In the genomic region with DNA sequence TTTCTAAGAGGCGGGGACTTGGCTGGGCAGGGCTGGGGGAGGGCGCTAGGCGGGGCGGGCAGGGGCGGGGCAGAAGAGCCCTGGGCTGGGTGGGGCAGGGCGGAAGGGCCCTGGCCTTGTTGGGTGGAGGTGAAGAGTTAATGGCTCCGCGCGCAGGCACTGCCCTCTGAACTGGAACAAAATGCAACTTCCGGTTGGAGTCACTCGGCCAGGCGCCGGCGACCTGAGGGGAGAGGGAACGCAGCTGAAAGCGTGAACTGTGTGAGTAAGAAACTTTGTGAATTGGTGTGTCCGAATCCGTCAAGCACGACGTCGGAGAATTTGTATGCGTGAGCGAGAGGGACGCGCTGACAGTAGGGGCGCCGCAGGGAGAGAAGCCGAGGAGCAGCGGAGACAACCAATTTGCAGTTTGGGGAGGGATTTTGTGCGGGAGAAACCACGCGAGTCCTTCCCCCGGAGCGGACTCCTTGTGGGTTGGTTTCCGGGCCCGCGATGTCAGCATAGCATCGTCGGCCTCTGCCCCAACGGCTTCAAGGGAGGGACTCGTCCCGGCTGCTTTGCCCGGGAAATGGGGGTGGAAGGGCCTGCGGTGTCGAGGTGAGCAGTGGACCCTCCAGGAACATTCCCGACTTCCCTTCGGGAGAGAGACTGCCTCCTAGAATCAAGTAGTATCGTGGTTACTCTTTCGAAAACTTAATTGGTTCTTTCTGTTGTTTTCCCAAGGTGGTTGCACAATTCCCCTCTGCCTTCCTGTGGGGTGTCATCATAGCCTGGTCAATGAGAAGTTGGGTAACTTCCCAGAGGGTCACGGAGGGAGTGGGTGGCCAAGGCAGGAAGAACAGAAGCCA, we compare ENCODE assay signal across 8 cellular contexts. TPM values are rescaled to one million over a fixed set of nuclear protein-coding genes. Genes with fewer than 3 reads are reported as not detected.
DNase-seq lines count a peak whose midpoint lies in the region; TF ChIP-seq lines count a peak whose summit lies in the region.

A gene with protein sequence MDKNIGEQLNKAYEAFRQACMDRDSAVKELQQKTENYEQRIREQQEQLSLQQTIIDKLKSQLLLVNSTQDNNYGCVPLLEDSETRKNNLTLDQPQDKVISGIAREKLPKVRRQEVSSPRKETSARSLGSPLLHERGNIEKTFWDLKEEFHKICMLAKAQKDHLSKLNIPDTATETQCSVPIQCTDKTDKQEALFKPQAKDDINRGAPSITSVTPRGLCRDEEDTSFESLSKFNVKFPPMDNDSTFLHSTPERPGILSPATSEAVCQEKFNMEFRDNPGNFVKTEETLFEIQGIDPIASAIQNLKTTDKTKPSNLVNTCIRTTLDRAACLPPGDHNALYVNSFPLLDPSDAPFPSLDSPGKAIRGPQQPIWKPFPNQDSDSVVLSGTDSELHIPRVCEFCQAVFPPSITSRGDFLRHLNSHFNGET (plus strand): TSS at position 203 of the 848 bp plus-strand sequence. CDS start 19,235 bp downstream, outside the sequence.

- H3K4me3 ChIP-seq in H7 (ENCODE audit: insufficient read depth, low read depth, low read length) (peak within 1 kb of the TSS; percentile 97), fibroblast of villous mesenchyme (ENCODE audit: low read depth, low read length) (peak within 1 kb of the TSS; percentile 99), stomach smooth muscle (ENCODE audit: low read length in 2 of 2) (peak within 1 kb of the TSS; percentile 91 to 97)

- H3K4me1 ChIP-seq in stomach smooth muscle (ENCODE audit: control insufficient read depth, insufficient read depth, low read length), result peaks cover 6% of the 10 kb centered on the region

- H3K9me3 Mint-ChIP-seq in neural crest cell, result no peaks in the 10 kb centered on the region

- peak within 1 kb of the TSS; percentile 99 for H3K4me3 Mint-ChIP-seq in neural crest cell

- H3K4me1 Mint-ChIP-seq in neural crest cell, result peaks cover 34% of the 10 kb centered on the region

- H3K27ac ChIP-seq in stomach smooth muscle (ENCODE audit: low read length), result peak within 1 kb of the TSS; percentile 87

- DNase-seq in ELR (ENCODE audit: low read depth) (peak; percentile 97), H7 (peak; percentile 93), M059J (ENCODE audit: low read depth) (peak; percentile 92), SIG-M5 (lab: John Stamatoyannopoulos, UW) (peak; percentile 82), activated gamma-delta T cell (lab: John Stamatoyannopoulos, UW) (peak; percentile 69), fibroblast of villous mesenchyme (ENCODE audit: low read depth) (peak; percentile 99), neural crest cell (ENCODE audit: low read depth, low spot score) (peak; percentile 77)

- H3K36me3 Mint-ChIP-seq in neural crest cell (ENCODE audit: low read depth), result peaks cover 2% of the 10 kb centered on the region

- H3K27me3 ChIP-seq in H7 (ENCODE audit: control insufficient read depth, insufficient read depth, low read length) (no peaks in the 10 kb centered on the region), stomach smooth muscle (ENCODE audit: control insufficient read depth in 1 of 2, insufficient read depth in 2 of 2, low read length in 2 of 2) (no peaks in the 10 kb centered on the region)

- H3K9ac ChIP-seq in stomach smooth muscle (ENCODE audit: low read length in 2 of 2), result peak within 1 kb of the TSS; percentile 92 to 99

- H3K36me3 ChIP-seq in H7 (replicated peaks; ENCODE audit: control insufficient read depth, insufficient read depth, low read length), result no peaks in the 10 kb centered on the region
- H3K36me3 ChIP-seq in stomach smooth muscle (ENCODE audit: control insufficient read depth in 2 of 2, insufficient read depth in 2 of 2, low read length in 2 of 2), result peaks cover 0 to 3% of the 10 kb centered on the region in 2 donors

- TF ChIP-seq CTCF in fibroblast of villous mesenchyme (IDR thresholded peaks at IDR 0.05; ENCODE audit: insufficient read depth, low read depth, low read length), result no peak
- TF ChIP-seq CTCF in neural crest cell (conservative IDR thresholded peaks at IDR 0.05), result no peak

- no peaks in the 10 kb centered on the region for H3K9me3 ChIP-seq in stomach smooth muscle (ENCODE audit: control insufficient read depth in 2 of 2, low read length in 2 of 2)

- no peaks in the 10 kb centered on the region for H3K27me3 Mint-ChIP-seq in neural crest cell (ENCODE audit: low read depth)

- H3K27ac Mint-ChIP-seq in neural crest cell (ENCODE audit: unreplicated experiment), result peak within 1 kb of the TSS; percentile 99

RNA-seq across cellular contexts. Expression of the gene that starts here (rescaled TPM):
- 17.8 and 22.7 TPM in 2 replicates for total RNA-seq in H7 (2014; rRNA removed; shearing (Covaris generic))
- total RNA-seq in M059J (2014; rRNA removed; shearing (Covaris generic)), result 35.7 and 41.1 TPM in 2 replicates
- 87.3 and 100 TPM in 2 replicates for total RNA-seq in fibroblast of villous mesenchyme
- total RNA-seq in neural crest cell, result 25.7 and 30.2 TPM in 2 replicates

Comparison
In these comparisons a context has a peak if more than half of its experiments do, and no peak if none do; other contexts are left out.
1. Peak in every context shown above with its lines: DNase-seq, H3K4me3 ChIP-seq and H3K27ac ChIP-seq.